In genomic region chr2:200575957-200576356, GRCh38 we compare ENCODE assay signal across 1 cellular context.
TF ChIP-seq lines count a peak whose summit lies in the region.

No MANE protein-coding gene starts in this region.

TF ChIP-seq in K562, 482 proteins besides CTCF, POLR2A, EP300 and RAD21:
- TF ChIP-seq ZNF511 (CRISPR knock-in tag; IDR thresholded peaks at IDR 0.05) (no peak), CHD4 (IDR thresholded peaks at IDR 0.05; ENCODE audit: insufficient read depth, insufficient replicate concordance, low read depth, low read length, poor library complexity, severe bottlenecking) (no peak), ZNF609 (CRISPR knock-in tag; IDR thresholded peaks at IDR 0.05; ENCODE audit: borderline replicate concordance) (no peak), PML (IDR thresholded peaks at IDR 0.05; ENCODE audit: low read length) (no peak), ILK (tag; IDR thresholded peaks at IDR 0.05; ENCODE audit: borderline replicate concordance, low read depth) (no peak)
TF ChIP-seq in K562: peak in this region for 0.
